ENCODE assay signal across 1 cellular context in the genomic region with DNA sequence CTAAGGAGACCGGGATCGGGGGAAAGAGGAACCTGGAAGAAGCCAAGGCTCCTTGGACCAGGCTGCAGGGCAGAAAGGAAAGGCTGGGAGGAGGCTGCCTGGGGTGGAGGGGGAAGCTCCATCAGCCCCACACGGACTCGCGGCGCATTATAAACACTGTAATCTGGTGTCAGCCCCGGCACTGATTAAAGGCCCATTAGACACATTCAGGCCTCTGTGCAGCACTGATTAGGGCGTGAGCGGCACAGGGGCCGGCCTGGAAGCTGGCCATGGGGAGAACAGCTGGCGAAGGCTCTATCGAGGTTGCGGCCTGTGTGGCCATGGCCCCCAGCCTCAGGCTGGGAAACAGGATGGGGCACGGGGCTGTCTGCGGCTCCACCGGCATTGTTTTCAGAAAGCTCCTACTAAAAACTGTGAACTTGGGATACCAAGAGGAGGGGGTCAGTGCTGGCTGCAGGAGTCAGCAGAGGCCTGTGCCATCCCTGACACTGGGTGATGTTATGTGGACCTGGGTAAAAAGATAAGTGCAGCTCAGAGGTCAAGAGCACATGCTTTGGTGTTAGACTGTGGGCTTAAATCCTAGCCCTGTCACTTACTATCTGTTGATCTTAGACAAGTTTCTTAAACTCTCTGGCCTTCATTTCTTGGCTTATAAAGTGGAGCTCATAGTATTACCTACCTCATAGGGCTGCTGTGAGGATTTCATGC.
TF ChIP-seq lines count a peak whose summit lies in the region.

No MANE protein-coding gene starts in this region.

TF ChIP-seq in GM23338, 12 proteins besides CTCF, POLR2A, EP300 and RAD21:
- TF ChIP-seq JUNB (IDR thresholded peaks at IDR 0.05; ENCODE audit: unreplicated experiment) (no peak), STAT1 (IDR thresholded peaks at IDR 0.05; ENCODE audit: unreplicated experiment) (no peak), ZNF331 (CRISPR knock-in tag; IDR thresholded peaks at IDR 0.05; ENCODE audit: low read depth) (no peak), CREB1 (CRISPR knock-in tag; IDR thresholded peaks at IDR 0.05; ENCODE audit: low read depth) (no peak), NANOG (IDR thresholded peaks at IDR 0.05; ENCODE audit: borderline replicate concordance) (no peak), POLR2AphosphoS5 (IDR thresholded peaks at IDR 0.05; ENCODE audit: low read depth) (no peak), EZH2 (IDR thresholded peaks at IDR 0.05; ENCODE audit: low read depth, unreplicated experiment) (no peak), ETS1 (IDR thresholded peaks at IDR 0.05) (no peak), ZNF114 (CRISPR knock-in tag; IDR thresholded peaks at IDR 0.05) (no peak), EZH2phosphoT487 (IDR thresholded peaks at IDR 0.05; ENCODE audit: unreplicated experiment) (no peak)
- TF ChIP-seq, protein P1, sequence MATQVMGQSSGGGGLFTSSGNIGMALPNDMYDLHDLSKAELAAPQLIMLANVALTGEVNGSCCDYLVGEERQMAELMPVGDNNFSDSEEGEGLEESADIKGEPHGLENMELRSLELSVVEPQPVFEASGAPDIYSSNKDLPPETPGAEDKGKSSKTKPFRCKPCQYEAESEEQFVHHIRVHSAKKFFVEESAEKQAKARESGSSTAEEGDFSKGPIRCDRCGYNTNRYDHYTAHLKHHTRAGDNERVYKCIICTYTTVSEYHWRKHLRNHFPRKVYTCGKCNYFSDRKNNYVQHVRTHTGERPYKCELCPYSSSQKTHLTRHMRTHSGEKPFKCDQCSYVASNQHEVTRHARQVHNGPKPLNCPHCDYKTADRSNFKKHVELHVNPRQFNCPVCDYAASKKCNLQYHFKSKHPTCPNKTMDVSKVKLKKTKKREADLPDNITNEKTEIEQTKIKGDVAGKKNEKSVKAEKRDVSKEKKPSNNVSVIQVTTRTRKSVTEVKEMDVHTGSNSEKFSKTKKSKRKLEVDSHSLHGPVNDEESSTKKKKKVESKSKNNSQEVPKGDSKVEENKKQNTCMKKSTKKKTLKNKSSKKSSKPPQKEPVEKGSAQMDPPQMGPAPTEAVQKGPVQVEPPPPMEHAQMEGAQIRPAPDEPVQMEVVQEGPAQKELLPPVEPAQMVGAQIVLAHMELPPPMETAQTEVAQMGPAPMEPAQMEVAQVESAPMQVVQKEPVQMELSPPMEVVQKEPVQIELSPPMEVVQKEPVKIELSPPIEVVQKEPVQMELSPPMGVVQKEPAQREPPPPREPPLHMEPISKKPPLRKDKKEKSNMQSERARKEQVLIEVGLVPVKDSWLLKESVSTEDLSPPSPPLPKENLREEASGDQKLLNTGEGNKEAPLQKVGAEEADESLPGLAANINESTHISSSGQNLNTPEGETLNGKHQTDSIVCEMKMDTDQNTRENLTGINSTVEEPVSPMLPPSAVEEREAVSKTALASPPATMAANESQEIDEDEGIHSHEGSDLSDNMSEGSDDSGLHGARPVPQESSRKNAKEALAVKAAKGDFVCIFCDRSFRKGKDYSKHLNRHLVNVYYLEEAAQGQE (IDR thresholded peaks at IDR 0.05; ENCODE audit: unreplicated experiment) = no peak
- TF ChIP-seq, protein P2, sequence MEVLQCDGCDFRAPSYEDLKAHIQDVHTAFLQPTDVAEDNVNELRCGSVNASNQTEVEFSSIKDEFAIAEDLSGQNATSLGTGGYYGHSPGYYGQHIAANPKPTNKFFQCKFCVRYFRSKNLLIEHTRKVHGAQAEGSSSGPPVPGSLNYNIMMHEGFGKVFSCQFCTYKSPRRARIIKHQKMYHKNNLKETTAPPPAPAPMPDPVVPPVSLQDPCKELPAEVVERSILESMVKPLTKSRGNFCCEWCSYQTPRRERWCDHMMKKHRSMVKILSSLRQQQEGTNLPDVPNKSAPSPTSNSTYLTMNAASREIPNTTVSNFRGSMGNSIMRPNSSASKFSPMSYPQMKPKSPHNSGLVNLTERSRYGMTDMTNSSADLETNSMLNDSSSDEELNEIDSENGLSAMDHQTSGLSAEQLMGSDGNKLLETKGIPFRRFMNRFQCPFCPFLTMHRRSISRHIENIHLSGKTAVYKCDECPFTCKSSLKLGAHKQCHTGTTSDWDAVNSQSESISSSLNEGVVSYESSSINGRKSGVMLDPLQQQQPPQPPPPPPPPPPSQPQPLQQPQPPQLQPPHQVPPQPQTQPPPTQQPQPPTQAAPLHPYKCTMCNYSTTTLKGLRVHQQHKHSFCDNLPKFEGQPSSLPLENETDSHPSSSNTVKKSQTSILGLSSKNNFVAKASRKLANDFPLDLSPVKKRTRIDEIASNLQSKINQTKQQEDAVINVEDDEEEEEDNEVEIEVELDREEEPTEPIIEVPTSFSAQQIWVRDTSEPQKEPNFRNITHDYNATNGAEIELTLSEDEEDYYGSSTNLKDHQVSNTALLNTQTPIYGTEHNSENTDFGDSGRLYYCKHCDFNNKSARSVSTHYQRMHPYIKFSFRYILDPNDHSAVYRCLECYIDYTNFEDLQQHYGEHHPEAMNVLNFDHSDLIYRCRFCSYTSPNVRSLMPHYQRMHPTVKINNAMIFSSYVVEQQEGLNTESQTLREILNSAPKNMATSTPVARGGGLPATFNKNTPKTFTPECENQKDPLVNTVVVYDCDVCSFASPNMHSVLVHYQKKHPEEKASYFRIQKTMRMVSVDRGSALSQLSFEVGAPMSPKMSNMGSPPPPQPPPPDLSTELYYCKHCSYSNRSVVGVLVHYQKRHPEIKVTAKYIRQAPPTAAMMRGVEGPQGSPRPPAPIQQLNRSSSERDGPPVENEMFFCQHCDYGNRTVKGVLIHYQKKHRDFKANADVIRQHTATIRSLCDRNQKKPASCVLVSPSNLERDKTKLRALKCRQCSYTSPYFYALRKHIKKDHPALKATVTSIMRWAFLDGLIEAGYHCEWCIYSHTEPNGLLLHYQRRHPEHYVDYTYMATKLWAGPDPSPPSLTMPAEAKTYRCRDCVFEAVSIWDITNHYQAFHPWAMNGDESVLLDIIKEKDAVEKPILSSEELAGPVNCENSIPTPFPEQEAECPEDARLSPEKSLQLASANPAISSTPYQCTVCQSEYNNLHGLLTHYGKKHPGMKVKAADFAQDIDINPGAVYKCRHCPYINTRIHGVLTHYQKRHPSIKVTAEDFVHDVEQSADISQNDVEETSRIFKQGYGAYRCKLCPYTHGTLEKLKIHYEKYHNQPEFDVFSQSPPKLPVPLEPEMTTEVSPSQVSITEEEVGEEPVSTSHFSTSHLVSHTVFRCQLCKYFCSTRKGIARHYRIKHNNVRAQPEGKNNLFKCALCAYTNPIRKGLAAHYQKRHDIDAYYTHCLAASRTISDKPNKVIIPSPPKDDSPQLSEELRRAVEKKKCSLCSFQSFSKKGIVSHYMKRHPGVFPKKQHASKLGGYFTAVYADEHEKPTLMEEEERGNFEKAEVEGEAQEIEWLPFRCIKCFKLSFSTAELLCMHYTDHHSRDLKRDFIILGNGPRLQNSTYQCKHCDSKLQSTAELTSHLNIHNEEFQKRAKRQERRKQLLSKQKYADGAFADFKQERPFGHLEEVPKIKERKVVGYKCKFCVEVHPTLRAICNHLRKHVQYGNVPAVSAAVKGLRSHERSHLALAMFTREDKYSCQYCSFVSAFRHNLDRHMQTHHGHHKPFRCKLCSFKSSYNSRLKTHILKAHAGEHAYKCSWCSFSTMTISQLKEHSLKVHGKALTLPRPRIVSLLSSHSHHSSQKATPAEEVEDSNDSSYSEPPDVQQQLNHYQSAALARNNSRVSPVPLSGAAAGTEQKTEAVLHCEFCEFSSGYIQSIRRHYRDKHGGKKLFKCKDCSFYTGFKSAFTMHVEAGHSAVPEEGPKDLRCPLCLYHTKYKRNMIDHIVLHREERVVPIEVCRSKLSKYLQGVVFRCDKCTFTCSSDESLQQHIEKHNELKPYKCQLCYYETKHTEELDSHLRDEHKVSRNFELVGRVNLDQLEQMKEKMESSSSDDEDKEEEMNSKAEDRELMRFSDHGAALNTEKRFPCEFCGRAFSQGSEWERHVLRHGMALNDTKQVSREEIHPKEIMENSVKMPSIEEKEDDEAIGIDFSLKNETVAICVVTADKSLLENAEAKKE (CRISPR knock-in tag; IDR thresholded peaks at IDR 0.05) = no peak
